7 cellular contexts compared by ENCODE assay signal in genomic region chr3:197614134-197614533, GRCh38. TPM values are rescaled to one million over a fixed set of nuclear protein-coding genes. Genes with fewer than 3 reads are reported as not detected.
A peak's percentile ranks its signal among the peaks of the same experiment; 100 is the strongest.
DNase-seq lines count a peak whose midpoint lies in the region; ATAC-seq and TF ChIP-seq lines count a peak whose summit lies in the region.
"Not testable (repeated sequence)": the region's sequence is repeated elsewhere in the genome, so short reads cannot be mapped to it uniquely, and the experiment has no call there.

No MANE protein-coding gene starts in this region.

- not testable (repeated sequence) for DNase-seq in CD8-positive, alpha-beta T cell; activated CD4-positive, alpha-beta memory T cell treated with anti-CD3 and anti-CD28 coated beads, Interleukin-2, amount 10 ng/mL, durations not matched to agents 7 days and 5 days; activated naive CD8-positive, alpha-beta T cell treated with anti-CD3 and anti-CD28 coated beads for 36 hours; central memory CD8-positive, alpha-beta T cell (ENCODE audit: low spot score in 2 of 2); naive thymus-derived CD4-positive, alpha-beta T cell

- peaks cover 20% of the 10 kb centered on the region for H3K4me1 ChIP-seq in CD8-positive, alpha-beta T cell (ENCODE audit: insufficient read depth, low read length)
- not testable (repeated sequence) for H3K4me1 ChIP-seq in naive thymus-derived CD4-positive, alpha-beta T cell (ENCODE audit: control insufficient read depth in 2 of 2, insufficient read depth in 2 of 2, low read length in 2 of 2)

- not testable (repeated sequence) for H3K27me3 Mint-ChIP-seq in CD8-positive, alpha-beta T cell (ENCODE audit: low read depth); T-helper 1 cell treated with Interleukin-12 subunit alpha and Interleukin-12 subunit beta and Interleukin-4 antibody, amounts not matched to agents 30 μg/mL and 1 μg/mL, for 36 hours (ENCODE audit: low read depth); activated CD4-positive, alpha-beta memory T cell treated with anti-CD3 and anti-CD28 coated beads, Interleukin-2, amount 10 ng/mL, durations not matched to agents 7 days and 5 days; activated T-helper 17 cell treated with anti-CD3 and anti-CD28 coated beads, Interleukin-2, amount 50 U/mL, for 72 hours; activated naive CD8-positive, alpha-beta T cell treated with anti-CD3 and anti-CD28 coated beads for 36 hours; central memory CD8-positive, alpha-beta T cell; naive thymus-derived CD4-positive, alpha-beta T cell

- POLR2A ChIA-PET in CD8-positive, alpha-beta T cell (lab: Charles Lee) = not testable (repeated sequence)
- POLR2A ChIA-PET in activated CD4-positive, alpha-beta memory T cell treated with anti-CD3 and anti-CD28 coated beads, Interleukin-2, amount 10 ng/mL, durations not matched to agents 7 days and 5 days (lab: Charles Lee) = interaction anchor here (1.0 kb wide), 1 partner anchor 13 kb away, joined by 3 read pairs; no protein-coding TSS in a partner anchor
- POLR2A ChIA-PET in naive thymus-derived CD4-positive, alpha-beta T cell (lab: Charles Lee) = interaction anchor here (3.4 kb wide), 1 partner anchor 14 kb away, joined by 9 read pairs; no protein-coding TSS in a partner anchor

- not testable (repeated sequence) for ATAC-seq in CD8-positive, alpha-beta T cell; activated T-helper 17 cell treated with anti-CD3 and anti-CD28 coated beads, Interleukin-2, amount 50 U/mL, for 72 hours (replicated peaks); central memory CD8-positive, alpha-beta T cell (replicated peaks; ENCODE audit: extremely low read depth, poor library complexity, severe bottlenecking); naive thymus-derived CD4-positive, alpha-beta T cell

- H3K36me3 Mint-ChIP-seq in CD8-positive, alpha-beta T cell = peaks cover 67% of the 10 kb centered on the region
- H3K36me3 Mint-ChIP-seq in T-helper 1 cell treated with Interleukin-12 subunit alpha and Interleukin-12 subunit beta and Interleukin-4 antibody, amounts not matched to agents 30 μg/mL and 1 μg/mL, for 36 hours (ENCODE audit: low read depth) = peaks cover 72% of the 10 kb centered on the region
- peaks cover 78% of the 10 kb centered on the region for H3K36me3 Mint-ChIP-seq in activated CD4-positive, alpha-beta memory T cell treated with anti-CD3 and anti-CD28 coated beads, Interleukin-2, amount 10 ng/mL, durations not matched to agents 7 days and 5 days (ENCODE audit: low read depth)
- H3K36me3 Mint-ChIP-seq in activated T-helper 17 cell treated with anti-CD3 and anti-CD28 coated beads, Interleukin-2, amount 50 U/mL, for 72 hours (ENCODE audit: low read depth) = peaks cover 89% of the 10 kb centered on the region
- H3K36me3 Mint-ChIP-seq in activated naive CD8-positive, alpha-beta T cell treated with anti-CD3 and anti-CD28 coated beads for 36 hours = peaks cover 71% of the 10 kb centered on the region
- H3K36me3 Mint-ChIP-seq in central memory CD8-positive, alpha-beta T cell (ENCODE audit: insufficient read depth) = peaks cover 45% of the 10 kb centered on the region
- H3K36me3 Mint-ChIP-seq in naive thymus-derived CD4-positive, alpha-beta T cell = peaks cover 11 to 72% (median 65%) of the 10 kb centered on the region in 5 donors

- not testable (repeated sequence) for H3K4me3 Mint-ChIP-seq in CD8-positive, alpha-beta T cell; T-helper 1 cell treated with Interleukin-12 subunit alpha and Interleukin-12 subunit beta and Interleukin-4 antibody, amounts not matched to agents 30 μg/mL and 1 μg/mL, for 36 hours; activated CD4-positive, alpha-beta memory T cell treated with anti-CD3 and anti-CD28 coated beads, Interleukin-2, amount 10 ng/mL, durations not matched to agents 7 days and 5 days; activated naive CD8-positive, alpha-beta T cell treated with anti-CD3 and anti-CD28 coated beads for 36 hours; central memory CD8-positive, alpha-beta T cell
- peak overlapping the region; percentile 63 for H3K4me3 Mint-ChIP-seq in activated T-helper 17 cell treated with anti-CD3 and anti-CD28 coated beads, Interleukin-2, amount 50 U/mL, for 72 hours
- peak overlapping the region in 2 of 10 donors; percentile 44 to 62 for H3K4me3 Mint-ChIP-seq in naive thymus-derived CD4-positive, alpha-beta T cell

- not testable (repeated sequence) for H3K4me3 ChIP-seq in CD8-positive, alpha-beta T cell (ENCODE audit: low read depth, low read length); naive thymus-derived CD4-positive, alpha-beta T cell (ENCODE audit: low read length)

- H3K27me3 ChIP-seq in CD8-positive, alpha-beta T cell (ENCODE audit: insufficient read depth, low read length); naive thymus-derived CD4-positive, alpha-beta T cell (ENCODE audit: control insufficient read depth in 2 of 2, insufficient read depth in 2 of 2, low read length in 2 of 2): not testable (repeated sequence)

- peaks cover 13% of the 10 kb centered on the region for H3K36me3 ChIP-seq in CD8-positive, alpha-beta T cell (ENCODE audit: insufficient read depth, low read length)
- peaks cover 4 to 44% (median 9%) of the 10 kb centered on the region in 3 experiments for H3K36me3 ChIP-seq in naive thymus-derived CD4-positive, alpha-beta T cell (ENCODE audit: control insufficient read depth in 2 of 3, insufficient read depth in 3 of 3, low read length in 3 of 3)

- TF ChIP-seq CTCF in CD8-positive, alpha-beta T cell (IDR thresholded peaks at IDR 0.05) = not testable (repeated sequence)

- H3K27ac ChIP-seq in CD8-positive, alpha-beta T cell (ENCODE audit: low read depth, low read length) = not testable (repeated sequence)
- H3K27ac ChIP-seq in naive thymus-derived CD4-positive, alpha-beta T cell (ENCODE audit: low read depth, low read length) = peak overlapping the region; percentile 65

- intact Hi-C loops in CD8-positive, alpha-beta T cell (cut with DNase I, micrococcal nuclease); naive thymus-derived CD4-positive, alpha-beta T cell (cut with micrococcal nuclease): not testable (repeated sequence)

- peaks cover 25% of the 10 kb centered on the region for H3K4me1 Mint-ChIP-seq in CD8-positive, alpha-beta T cell (ENCODE audit: low read depth)
- peaks cover 22% of the 10 kb centered on the region for H3K4me1 Mint-ChIP-seq in T-helper 1 cell treated with Interleukin-12 subunit alpha and Interleukin-12 subunit beta and Interleukin-4 antibody, amounts not matched to agents 30 μg/mL and 1 μg/mL, for 36 hours (ENCODE audit: low read depth)
- H3K4me1 Mint-ChIP-seq in activated CD4-positive, alpha-beta memory T cell treated with anti-CD3 and anti-CD28 coated beads, Interleukin-2, amount 10 ng/mL, durations not matched to agents 7 days and 5 days = peaks cover 24% of the 10 kb centered on the region
- H3K4me1 Mint-ChIP-seq in activated T-helper 17 cell treated with anti-CD3 and anti-CD28 coated beads, Interleukin-2, amount 50 U/mL, for 72 hours = peaks cover 20% of the 10 kb centered on the region
- peaks cover 16% of the 10 kb centered on the region for H3K4me1 Mint-ChIP-seq in activated naive CD8-positive, alpha-beta T cell treated with anti-CD3 and anti-CD28 coated beads for 36 hours
- peaks cover 16% of the 10 kb centered on the region for H3K4me1 Mint-ChIP-seq in central memory CD8-positive, alpha-beta T cell
- peaks cover 9 to 50% (median 31%) of the 10 kb centered on the region in 7 donors for H3K4me1 Mint-ChIP-seq in naive thymus-derived CD4-positive, alpha-beta T cell

- CTCF ChIA-PET in CD8-positive, alpha-beta T cell (lab: Charles Lee) = interaction anchor here (4.9 kb wide), 1 partner anchor 14 kb away, joined by 33 read pairs; no protein-coding TSS in a partner anchor
- CTCF ChIA-PET in activated CD4-positive, alpha-beta memory T cell treated with anti-CD3 and anti-CD28 coated beads, Interleukin-2, amount 10 ng/mL, durations not matched to agents 7 days and 5 days (lab: Charles Lee) = interaction anchor here (3.5 kb wide), 1 partner anchor 15 kb away, joined by 16 read pairs; no protein-coding TSS in a partner anchor
- CTCF ChIA-PET in naive thymus-derived CD4-positive, alpha-beta T cell (lab: Charles Lee) = interaction anchor here (0.7 to 2.1 kb wide), 2 partner anchors 15 to 139 kb away, joined by 3 to 13 read pairs; no protein-coding TSS in a partner anchor

- peaks cover 14% of the 10 kb centered on the region for H3K9me3 Mint-ChIP-seq in CD8-positive, alpha-beta T cell
- not testable (repeated sequence) for H3K9me3 Mint-ChIP-seq in T-helper 1 cell treated with Interleukin-12 subunit alpha and Interleukin-12 subunit beta and Interleukin-4 antibody, amounts not matched to agents 30 μg/mL and 1 μg/mL, for 36 hours; activated T-helper 17 cell treated with anti-CD3 and anti-CD28 coated beads, Interleukin-2, amount 50 U/mL, for 72 hours; central memory CD8-positive, alpha-beta T cell
- peaks cover 21% of the 10 kb centered on the region for H3K9me3 Mint-ChIP-seq in activated CD4-positive, alpha-beta memory T cell treated with anti-CD3 and anti-CD28 coated beads, Interleukin-2, amount 10 ng/mL, durations not matched to agents 7 days and 5 days
- peaks cover 19% of the 10 kb centered on the region for H3K9me3 Mint-ChIP-seq in activated naive CD8-positive, alpha-beta T cell treated with anti-CD3 and anti-CD28 coated beads for 36 hours
- peaks cover 0 to 41% (median 15%) of the 10 kb centered on the region in 11 donors for H3K9me3 Mint-ChIP-seq in naive thymus-derived CD4-positive, alpha-beta T cell

- not testable (repeated sequence) for H3K9me3 ChIP-seq in CD8-positive, alpha-beta T cell (ENCODE audit: low read length); naive thymus-derived CD4-positive, alpha-beta T cell (ENCODE audit: control insufficient read depth in 2 of 3, low read length in 3 of 3)

- H3K27ac Mint-ChIP-seq in CD8-positive, alpha-beta T cell = peak overlapping the region; percentile 89
- H3K27ac Mint-ChIP-seq in T-helper 1 cell treated with Interleukin-12 subunit alpha and Interleukin-12 subunit beta and Interleukin-4 antibody, amounts not matched to agents 30 μg/mL and 1 μg/mL, for 36 hours = peak overlapping the region; percentile 31
- H3K27ac Mint-ChIP-seq in activated CD4-positive, alpha-beta memory T cell treated with anti-CD3 and anti-CD28 coated beads, Interleukin-2, amount 10 ng/mL, durations not matched to agents 7 days and 5 days = peak overlapping the region; percentile 26
- H3K27ac Mint-ChIP-seq in activated T-helper 17 cell treated with anti-CD3 and anti-CD28 coated beads, Interleukin-2, amount 50 U/mL, for 72 hours = peak overlapping the region; percentile 83
- H3K27ac Mint-ChIP-seq in activated naive CD8-positive, alpha-beta T cell treated with anti-CD3 and anti-CD28 coated beads for 36 hours = peak overlapping the region; percentile 23
- peak overlapping the region; percentile 3 for H3K27ac Mint-ChIP-seq in central memory CD8-positive, alpha-beta T cell (ENCODE audit: low read depth)
- H3K27ac Mint-ChIP-seq in naive thymus-derived CD4-positive, alpha-beta T cell = peak overlapping the region; percentile 30 to 97 (median 78)

RNA-seq across cellular contexts. Expression of gene BDH1, which starts 58.4 kb away (rescaled TPM):
- total RNA-seq in CD8-positive, alpha-beta T cell = 10 to 100 TPM; 13.6 to 14.0 TPM
- total RNA-seq in activated CD4-positive, alpha-beta memory T cell treated with anti-CD3 and anti-CD28 coated beads, Interleukin-2, amount 10 ng/mL, durations not matched to agents 7 days and 5 days = 10 to 100 TPM; 54.2 to 55.8 TPM
- total RNA-seq in activated T-helper 17 cell treated with anti-CD3 and anti-CD28 coated beads, Interleukin-2, amount 50 U/mL, for 72 hours = 10 to 100 TPM; 82.3 to 89.2 TPM
- total RNA-seq in activated naive CD8-positive, alpha-beta T cell treated with anti-CD3 and anti-CD28 coated beads for 36 hours = 10 to 100 TPM; 63.5 to 71.0 TPM
- 100 to 1,000 TPM in 1 of 5 experiments, 10 to 100 TPM in 4; 31.3 to 105 (median 73.9) TPM for total RNA-seq in naive thymus-derived CD4-positive, alpha-beta T cell
- polyA plus RNA-seq in naive thymus-derived CD4-positive, alpha-beta T cell = 10 to 100 TPM; 32.6 to 39.5 TPM

Comparison
In these comparisons a context has a peak if more than half of its experiments do, and no peak if none do; other contexts are left out.
1. H3K27ac Mint-ChIP-seq: peak in every context shown above with its lines; median percentile 89 in CD8-positive, alpha-beta T cell; 83 in activated T-helper 17 cell treated with anti-CD3 and anti-CD28 coated beads, Interleukin-2, amount 50 U/mL, for 72 hours; 78 in naive thymus-derived CD4-positive, alpha-beta T cell; 31 in T-helper 1 cell treated with Interleukin-12 subunit alpha and Interleukin-12 subunit beta and Interleukin-4 antibody, amounts not matched to agents 30 μg/mL and 1 μg/mL, for 36 hours; 26 in activated CD4-positive, alpha-beta memory T cell treated with anti-CD3 and anti-CD28 coated beads, Interleukin-2, amount 10 ng/mL, durations not matched to agents 7 days and 5 days; 23 in activated naive CD8-positive, alpha-beta T cell treated with anti-CD3 and anti-CD28 coated beads for 36 hours; 3 in central memory CD8-positive, alpha-beta T cell.